In the genomic region with DNA sequence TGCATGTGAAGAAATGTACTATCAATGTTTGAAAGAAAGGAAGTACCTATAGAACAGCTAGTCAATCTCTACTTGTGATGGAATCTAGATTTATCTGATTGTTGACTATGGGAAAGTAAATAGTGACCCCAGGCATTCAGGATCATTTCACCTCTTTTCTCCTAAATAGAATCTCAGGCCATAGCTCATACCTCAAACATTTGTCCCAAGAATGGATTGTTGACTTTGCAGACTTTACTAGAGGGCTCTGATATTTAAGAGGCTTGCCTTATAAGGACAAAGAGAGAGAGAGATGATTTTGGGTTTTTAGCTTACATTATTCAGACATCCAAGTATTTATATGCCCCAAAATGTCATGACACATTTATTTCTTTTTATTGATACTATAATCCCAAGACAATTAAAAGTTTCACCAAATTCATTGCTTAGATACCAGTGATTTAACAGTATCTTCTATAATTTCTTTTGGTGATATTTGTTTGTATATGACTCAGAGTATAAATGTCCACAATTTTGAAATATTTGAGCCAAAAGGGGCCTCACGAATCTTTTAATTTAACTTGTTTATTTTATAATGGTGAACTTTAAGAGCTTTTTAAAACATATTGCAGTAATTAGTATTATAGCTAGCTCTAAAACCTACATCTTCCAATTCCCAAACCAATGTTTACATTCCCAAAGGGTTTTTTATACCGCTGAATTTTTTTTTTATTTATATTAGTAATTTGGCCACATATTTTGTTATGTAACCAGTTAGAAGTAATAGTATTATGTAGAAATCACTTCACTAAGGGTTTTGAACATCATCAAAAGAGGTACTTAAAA, we compare ENCODE assay signal across 25 cellular contexts.
"Had no signal": no experiment of that assay in that cellular context is flagged by ENCODE, and none has a peak within 500 bp of the region (broad histone marks: within the 10 kb centered on the region; RNA-seq: fewer than 3 reads in every experiment).

No MANE protein-coding gene starts in this region.

- H3K4me3 ChIP-seq: cardiac muscle cell, PC-9 had no signal

- H3K4me1 Mint-ChIP-seq: activated CD4-positive, alpha-beta T cell treated with anti-CD3 and anti-CD28 coated beads, Interleukin-2, amount 10 ng/mL, durations not matched to agents 7 days and 5 days; T-cell had no signal

- H3K36me3 Mint-ChIP-seq: activated CD4-positive, alpha-beta memory T cell treated with anti-CD3 and anti-CD28 coated beads for 36 hours; activated naive CD8-positive, alpha-beta T cell; T-cell had no signal

- H3K9me3 Mint-ChIP-seq: activated CD4-positive, alpha-beta T cell treated with anti-CD3 and anti-CD28 coated beads, Interleukin-2, amount 10 ng/mL, durations not matched to agents 7 days and 5 days had no signal

- H3K9ac ChIP-seq: KMS-11 had no signal

- H3K27ac Mint-ChIP-seq: activated CD4-positive, alpha-beta memory T cell treated with anti-CD3 and anti-CD28 coated beads for 36 hours; activated CD4-positive, alpha-beta T cell treated with anti-CD3 and anti-CD28 coated beads, Interleukin-2, amount 10 ng/mL, durations not matched to agents 7 days and 5 days; activated naive CD8-positive, alpha-beta T cell; T-cell had no signal

- DNase-seq: activated CD4-positive, alpha-beta memory T cell treated with anti-CD3 and anti-CD28 coated beads for 36 hours; activated CD4-positive, alpha-beta T cell treated with anti-CD3 and anti-CD28 coated beads, Interleukin-2, amount 10 ng/mL, durations not matched to agents 7 days and 5 days; activated CD4-positive, CD25-positive, alpha-beta regulatory T cell; activated CD8-positive, alpha-beta memory T cell treated with anti-CD3 and anti-CD28 coated beads for 24 hours; activated effector memory CD4-positive, alpha-beta T cell treated with anti-CD3 and anti-CD28 coated beads, Interleukin-2, amount 50 U/mL, for 16 hours; activated naive CD4-positive, alpha-beta T cell treated with Interleukin-2 at 50 U/mL for 16 hours; activated T-cell treated with anti-CD3 and anti-CD28 coated beads, Interleukin-2, amount 50 U/mL, for 4 hours; brain microvascular endothelial cell; cerebellar nuclear complex; NCI-H1092; NCI-H1436; NCI-H187; NCI-H2081; NCI-H510A treated with DMSO at 0.1 percent for 48 hours; NCI-H69; NK-92 treated with Interleukin-12 subunit alpha and Interleukin-12 subunit beta, amount 100 ng/mL, for 24 hours; SIG-M5; T-cell; T-helper 2 cell; T1000 had no signal

- H3K36me3 ChIP-seq: brain microvascular endothelial cell, cardiac muscle cell had no signal

- ATAC-seq: activated T-cell treated with anti-CD3 and anti-CD28 coated beads, Interleukin-2, amount 50 U/mL, for 4 hours; T-cell had no signal

- H3K27me3 Mint-ChIP-seq: activated CD4-positive, alpha-beta memory T cell treated with anti-CD3 and anti-CD28 coated beads for 36 hours; activated CD4-positive, alpha-beta T cell treated with anti-CD3 and anti-CD28 coated beads, Interleukin-2, amount 10 ng/mL, durations not matched to agents 7 days and 5 days; activated naive CD8-positive, alpha-beta T cell; T-cell had no signal

- H3K27ac ChIP-seq: brain microvascular endothelial cell, cardiac muscle cell, KMS-11, PC-9, VCaP had no signal

- H3K27me3 ChIP-seq: brain microvascular endothelial cell, cardiac muscle cell had no signal

- H3K4me2 ChIP-seq: KMS-11, PC-9 had no signal

- H2AFZ ChIP-seq: PC-9 had no signal

- H3K4me3 Mint-ChIP-seq: activated CD4-positive, alpha-beta memory T cell treated with anti-CD3 and anti-CD28 coated beads for 36 hours; activated CD4-positive, alpha-beta T cell treated with anti-CD3 and anti-CD28 coated beads, Interleukin-2, amount 10 ng/mL, durations not matched to agents 7 days and 5 days; activated naive CD8-positive, alpha-beta T cell; activated T-cell treated with anti-CD3 and anti-CD28 coated beads, Interleukin-2, amount 50 U/mL, for 4 hours; T-cell had no signal
